20 cellular contexts compared by ENCODE assay signal in the genomic region with DNA sequence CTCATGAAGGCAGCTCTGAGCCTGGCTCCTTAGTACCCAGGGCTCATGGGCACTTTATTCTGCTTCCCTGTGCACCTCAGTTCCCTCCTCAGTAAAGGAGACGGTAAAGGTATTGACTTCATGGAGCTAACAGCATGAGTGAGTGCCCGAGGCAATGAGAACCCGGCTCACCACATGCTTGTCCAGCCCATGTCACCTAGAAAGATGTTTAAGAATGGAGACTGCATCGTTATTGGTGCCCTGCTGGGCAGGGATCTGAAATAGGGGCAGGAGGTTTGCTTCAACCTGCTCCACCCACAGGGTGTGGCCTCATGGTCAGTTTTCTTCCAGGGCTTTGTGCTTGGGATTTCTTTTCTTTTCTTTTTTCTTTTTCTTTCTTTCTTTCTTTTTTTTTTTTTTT. TPM values are rescaled to one million over a fixed set of nuclear protein-coding genes. Genes with fewer than 3 reads are reported as not detected.
A peak's percentile ranks its signal among the peaks of the same experiment; 100 is the strongest.
DNase-seq lines count a peak whose midpoint lies in the region; ATAC-seq and TF ChIP-seq lines count a peak whose summit lies in the region.
"Had no signal": no experiment of that assay in that cellular context is flagged by ENCODE, and none has a peak within 500 bp of the region (broad histone marks: within the 10 kb centered on the region; RNA-seq: fewer than 3 reads in every experiment).

No MANE protein-coding gene starts in this region.

- dilution Hi-C loops in IMR-90 (cut with HindIII; ENCODE audit: low sequenced_read_pairs, unreplicated experiment), result no loop called here

- H2BK20ac ChIP-seq in IMR-90 (ENCODE audit: low read depth, low read length), result no peak overlapping the region

- H3K4me1 Mint-ChIP-seq in endothelial cell (ENCODE audit: unreplicated experiment) (peaks cover 20% of the 10 kb centered on the region), endodermal cell (peaks cover 16% of the 10 kb centered on the region)

- no peak overlapping the region for H3K14ac ChIP-seq in IMR-90 (replicated peaks; ENCODE audit: low read depth, low read length)

- no peak overlapping the region for H3K4me3 ChIP-seq in IMR-90 (ENCODE audit: insufficient read depth, low read depth, low read length)
- peak overlapping the region in 1 of 8 donors; percentile 19 for H3K4me3 ChIP-seq in spleen
- no peak overlapping the region for H3K4me3 ChIP-seq in endodermal cell (ENCODE audit: low read length)
- H3K4me3 ChIP-seq: GM23248 had no signal

- no CpG with 5 or more reads among the region's 4 CpGs for WGBS in IMR-90 (ENCODE audit: extremely low coverage in 2 of 2, insufficient read length in 1 of 2), 2 experiments
- 70 to 93% (median 88%) methylated on average over 4 of the region's 4 CpGs for WGBS in spleen, 5 donors
- 73 to 89% methylated on average over 3 to 4 of the region's 4 CpGs for WGBS in endodermal cell (ENCODE audit: insufficient coverage in 1 of 2, insufficient read length in 1 of 2), 2 experiments

- H3K36me3 Mint-ChIP-seq in endothelial cell (ENCODE audit: low read depth, unreplicated experiment), result peaks cover 5% of the 10 kb centered on the region
- H3K36me3 Mint-ChIP-seq in endodermal cell (ENCODE audit: low read depth), result peaks cover 4% of the 10 kb centered on the region

- H3K27ac Mint-ChIP-seq in endothelial cell (ENCODE audit: unreplicated experiment) (no peak overlapping the region), endodermal cell (no peak overlapping the region)
- H3K27ac Mint-ChIP-seq: CD8-positive, alpha-beta T cell had no signal

- peaks cover 25 to 59% of the 10 kb centered on the region in 2 experiments for H3K79me1 ChIP-seq in IMR-90 (ENCODE audit: low read depth in 1 of 2, low read length in 2 of 2)

- H3K36me3 ChIP-seq in IMR-90 (ENCODE audit: control insufficient read depth, insufficient read depth, low read length) (peaks cover 59% of the 10 kb centered on the region), spleen (peaks cover 0 to 65% (median 9%) of the 10 kb centered on the region in 6 donors), endodermal cell (ENCODE audit: control insufficient read depth, insufficient read depth, low read length) (no peaks in the 10 kb centered on the region)

- H3K9me1 ChIP-seq in IMR-90 (ENCODE audit: insufficient read depth, low read length), result peaks cover 25% of the 10 kb centered on the region

- H3K23ac ChIP-seq in IMR-90 (ENCODE audit: low read depth, low read length), result peak overlapping the region; percentile 20; the same call in 1 of the 2 replicates

- H4K8ac ChIP-seq in IMR-90 (ENCODE audit: low read depth in 2 of 2, low read length in 2 of 2), result no peak overlapping the region

- no peak overlapping the region for H3K4ac ChIP-seq in IMR-90 (ENCODE audit: low read depth, low read length)

- peaks cover 4% of the 10 kb centered on the region for H3K27me3 Mint-ChIP-seq in endothelial cell (ENCODE audit: unreplicated experiment)
- H3K27me3 Mint-ChIP-seq in endodermal cell (ENCODE audit: insufficient read depth), result no peaks in the 10 kb centered on the region

- H3K9ac ChIP-seq in IMR-90 (ENCODE audit: low read depth, low read length), result no peak overlapping the region
- no peak overlapping the region for H3K9ac ChIP-seq in endodermal cell (ENCODE audit: extremely low read depth, low read length, poor library complexity, severe bottlenecking)
- H3K9ac ChIP-seq: GM23248 had no signal

- no peak overlapping the region for H2BK5ac ChIP-seq in IMR-90 (ENCODE audit: low read depth, low read length, poor library complexity, severe bottlenecking)

- TF ChIP-seq CTCF in IMR-90 (conservative IDR thresholded peaks at IDR 0.05; ENCODE audit: low read depth, low read length), result no peak
- no peak for TF ChIP-seq CTCF in spleen (IDR thresholded peaks at IDR 0.05 in 8 of 11, conservative IDR thresholded peaks at IDR 0.05 in 3 of 11)
- no peak for TF ChIP-seq CTCF in endothelial cell (IDR thresholded peaks at IDR 0.05; ENCODE audit: unreplicated experiment)
- no peak for TF ChIP-seq CTCF in endodermal cell (conservative IDR thresholded peaks at IDR 0.05)

- H3K4me2 ChIP-seq in IMR-90 (ENCODE audit: low read depth, low read length), result no peak overlapping the region

- peaks cover 14% of the 10 kb centered on the region for H3K4me1 ChIP-seq in IMR-90 (ENCODE audit: control insufficient read depth, insufficient read depth, low read length)
- H3K4me1 ChIP-seq in spleen, result peaks cover 3 to 72% (median 26%) of the 10 kb centered on the region in 6 donors
- H3K4me1 ChIP-seq in endodermal cell (ENCODE audit: control insufficient read depth, insufficient read depth, low read length), result no peaks in the 10 kb centered on the region

- no peak for TF ChIP-seq RAD21 in IMR-90 (IDR thresholded peaks at IDR 0.05; ENCODE audit: low read length)

- H2AK9ac ChIP-seq in IMR-90 (replicated peaks; ENCODE audit: low read depth, low read length, poor library complexity), result no peak overlapping the region

- no peak for TF ChIP-seq POLR2A in IMR-90 (IDR thresholded peaks at IDR 0.05; ENCODE audit: low read depth, low read length)
- TF ChIP-seq POLR2A in spleen (IDR thresholded peaks at IDR 0.05), result no peak

- H4K20me1 ChIP-seq in IMR-90 (ENCODE audit: insufficient read depth, low read length), result peaks cover 55% of the 10 kb centered on the region

- H2BK120ac ChIP-seq in IMR-90 (ENCODE audit: low read depth, low read length), result no peak overlapping the region

- in situ Hi-C loops in IMR-90 (cut with MboI; ENCODE audit: low sequenced_read_pairs), result no loop called here

- BruUV-seq in IMR-90 (replicated peaks; lab: Mats Ljungman, UMichigan), result no TSS peak

- POLR2A ChIA-PET in IMR-90 (lab: Charles Lee; ENCODE audit: unreplicated experiment), result no interaction called here

- H3K9me3 ChIP-seq in IMR-90 (ENCODE audit: control insufficient read depth, insufficient read depth, low read length) (no peaks in the 10 kb centered on the region), spleen (no peaks in the 10 kb centered on the region), endodermal cell (ENCODE audit: control insufficient read depth, low read length) (no peaks in the 10 kb centered on the region)

- no peak overlapping the region for H4K5ac ChIP-seq in IMR-90 (ENCODE audit: low read depth, low read length)

- H2AFZ ChIP-seq in IMR-90 (replicated peaks; ENCODE audit: low read length, poor library complexity), result no peak overlapping the region
- H2AFZ ChIP-seq: GM23248 had no signal

- H2AK5ac ChIP-seq in IMR-90 (ENCODE audit: low read depth, low read length), result no peak overlapping the region

- no peak overlapping the region for H2BK15ac ChIP-seq in IMR-90 (ENCODE audit: low read depth, low read length)

- peak; percentile 52 for DNase-seq in ELF-1 (ENCODE audit: low read depth, low spot score)
- no peak for DNase-seq in IMR-90
- DNase-seq in hepatic stellate cell (ENCODE audit: low spot score), result peak; percentile 19
- DNase-seq in spleen, result no peak
- no peak for DNase-seq in endothelial cell (ENCODE audit: low spot score)
- no peak for DNase-seq in endodermal cell
- DNase-seq in COLO829 (ENCODE audit: low spot score), result no peak
- DNase-seq: CD8-positive, alpha-beta T cell; DND-41; GF-D8; HCEC 1CT; KBM-7; MV-4-11; NCI-H2029; NCI-H2171; NCI-H446 treated with DMSO at 0.1 percent for 48 hours; NCI-H748 treated with DMSO at 0.1 percent for 48 hours; PC-3 had no signal

- H3K18ac ChIP-seq in IMR-90 (ENCODE audit: low read depth, low read length), result no peak overlapping the region

- CTCF ChIA-PET in IMR-90 (lab: Yijun Ruan, JAX), result no interaction called here

- intact Hi-C loops in IMR-90 (cut with micrococcal nuclease), result no loop called here
- intact Hi-C loops in spleen (cut with DNase I; ENCODE audit: low total_unique reads), result no loop called here

- H3K9me3 Mint-ChIP-seq in endothelial cell (ENCODE audit: unreplicated experiment), result no peaks in the 10 kb centered on the region
- H3K9me3 Mint-ChIP-seq in endodermal cell, result no peaks in the 10 kb centered on the region
- H3K9me3 Mint-ChIP-seq: CD8-positive, alpha-beta T cell had no signal

- H3K4me3 Mint-ChIP-seq in endothelial cell (ENCODE audit: unreplicated experiment) (no peak overlapping the region), endodermal cell (no peak overlapping the region)
- H3K4me3 Mint-ChIP-seq: CD8-positive, alpha-beta T cell had no signal

- no peak overlapping the region for H3K56ac ChIP-seq in IMR-90 (ENCODE audit: extremely low read depth, insufficient read depth, low read length)

- no peak for ATAC-seq in IMR-90 (ENCODE audit: low read depth)
- ATAC-seq: CD8-positive, alpha-beta T cell; PC-3 had no signal

- H4K91ac ChIP-seq in IMR-90 (ENCODE audit: insufficient read depth, low read depth, low read length), result no peak overlapping the region

- H3K27me3 ChIP-seq in IMR-90 (ENCODE audit: control insufficient read depth, insufficient read depth, low read length), result no peaks in the 10 kb centered on the region
- H3K27me3 ChIP-seq in spleen (replicated peaks in 1 of 7), result no peaks in the 10 kb centered on the region
- H3K27me3 ChIP-seq in endodermal cell (ENCODE audit: control insufficient read depth, insufficient read depth, low read length, poor library complexity, severe bottlenecking), result no peaks in the 10 kb centered on the region

- H3K27ac ChIP-seq in IMR-90 (ENCODE audit: insufficient read depth, low read length) (0 out of 2 replicates have a peak overlapping the region, but pooled peaks have one; percentile 17), spleen (peak overlapping the region in 6 of 8 donors; percentile 64 to 88 (median 76)), endodermal cell (ENCODE audit: low read depth, low read length) (no peak overlapping the region)

TF ChIP-seq in IMR-90, 13 proteins besides CTCF, POLR2A, EP300 and RAD21:
- no peak for TF ChIP-seq MAFK (IDR thresholded peaks at IDR 0.05; ENCODE audit: low read depth, low read length)
- TF ChIP-seq NFE2L2 (IDR thresholded peaks at IDR 0.05; ENCODE audit: low read depth, low read length), result no peak
- no peak for TF ChIP-seq BHLHE40 (IDR thresholded peaks at IDR 0.05; ENCODE audit: low read depth, low read length)

RNA-seq across cellular contexts. Expression of gene KCNE1, which starts 7.0 kb away (rescaled TPM):
- total RNA-seq in IMR-90 (2012; rRNA removed) (0.83 and 0.90 TPM in 2 replicates), spleen (10 to 100 TPM in 5 of 7 donors, 1 to 10 TPM in 2; 4.5 to 50.2 (median 12.1) TPM), endothelial cell (ENCODE audit: unreplicated experiment) (0.26 TPM), endodermal cell (under 1 TPM in 1 of 2 donors, not detected in 1; 0.24 TPM)
- polyA plus RNA-seq in IMR-90 (2012; rRNA removed) (0.37 and 0.46 TPM in 2 replicates), spleen (1 to 10 TPM in 1 of 3 donors, under 1 TPM in 2; 0.30 to 1.8 (median 0.37) TPM)
- polyA plus RNA-seq in IMR-90 (2012; cell fraction: cytosol; rRNA removed), result 0.22 and 0.25 TPM in 2 replicates
- 0.92 and 1.2 TPM in 2 replicates for polyA plus RNA-seq in IMR-90 (2012; cell fraction: nucleus; rRNA removed; ENCODE audit: low replicate concordance)
- 0.14 TPM for polyA plus RNA-seq in endodermal cell (2013, experiment 1 of 2)
- polyA plus RNA-seq in endodermal cell (2013, experiment 2 of 2), result 0.25 TPM
- total RNA-seq: CD8-positive, alpha-beta T cell; SK-MEL-5 had no signal
- polyA plus RNA-seq: GM23248 had no signal

Comparison
In these comparisons a context has a peak if more than half of its experiments do, and no peak if none do; other contexts are left out.
1. DNase-seq: peak in ELF-1 (single experiment) and hepatic stellate cell (single experiment); none in IMR-90 (single experiment), spleen (single experiment), endothelial cell (single experiment), endodermal cell (single experiment) and COLO829 (single experiment).